26 cellular contexts compared by ENCODE assay signal in genomic region chr20:46857061-46857831, GRCh38. TPM values are rescaled to one million over a fixed set of nuclear protein-coding genes. Genes with fewer than 3 reads are reported as not detected.
"Had no signal": no experiment of that assay in that cellular context is flagged by ENCODE, and none has a peak within 500 bp of the region (broad histone marks: within the 10 kb centered on the region; RNA-seq: fewer than 3 reads in every experiment).

No MANE protein-coding gene starts in this region.

- H3K4me1 Mint-ChIP-seq: activated CD4-positive, alpha-beta T cell treated with anti-CD3 and anti-CD28 coated beads, Interleukin-2, amount 10 ng/mL, durations not matched to agents 7 days and 5 days; activated CD8-positive, alpha-beta memory T cell treated with anti-CD3 and anti-CD28 coated beads, Interleukin-2, amount 10 ng/mL, durations not matched to agents 7 days and 5 days; activated naive CD8-positive, alpha-beta T cell treated with anti-CD3 and anti-CD28 coated beads, Interleukin-2, amount 50 U/mL, for 24 hours had no signal

- H3K36me3 Mint-ChIP-seq: activated CD8-positive, alpha-beta memory T cell treated with anti-CD3 and anti-CD28 coated beads, Interleukin-2, amount 10 ng/mL, durations not matched to agents 7 days and 5 days; natural killer cell treated with Interleukin-12 subunit alpha and Interleukin-12 subunit beta and Interleukin-15 and Interleukin-18, amount 100 ng/mL, for 72 hours had no signal

- DNase-seq: activated CD4-positive, alpha-beta T cell treated with anti-CD3 and anti-CD28 coated beads, Interleukin-2, amount 10 ng/mL, durations not matched to agents 7 days and 5 days; activated CD4-positive, CD25-positive, alpha-beta regulatory T cell treated with anti-CD3 and anti-CD28 coated beads, Interleukin-2, amount 50 U/mL, for 72 hours; activated CD8-positive, alpha-beta memory T cell treated with anti-CD3 and anti-CD28 coated beads, Interleukin-2, amount 10 ng/mL, durations not matched to agents 7 days and 5 days; activated CD8-positive, alpha-beta T cell treated with anti-CD3 and anti-CD28 coated beads for 36 hours; activated gamma-delta T cell; activated naive CD4-positive, alpha-beta T cell treated with anti-CD3 and anti-CD28 coated beads, Interleukin-2, amount 50 U/mL, for 16 hours; activated naive CD8-positive, alpha-beta T cell treated with anti-CD3 and anti-CD28 coated beads, Interleukin-2, amount 50 U/mL, for 24 hours; activated T-cell treated with anti-CD3 and anti-CD28 coated beads for 4 hours; body of pancreas; glutamatergic neuron; kidney glomerular epithelial cell; left ventricle myocardium inferior; occipital lobe; sigmoid colon; spleen; stimulated activated CD4-positive, alpha-beta T cell treated with anti-CD3 and anti-CD28 coated beads, Interleukin-4, amount 100 ng/mL, for 1 hour; stimulated activated naive CD4-positive, alpha-beta T cell; testis; trophoblast cell; uterus had no signal

- H3K4me2 ChIP-seq: hepatocyte had no signal

- H3K36me3 ChIP-seq: left ventricle myocardium inferior, sigmoid colon, spleen, uterus had no signal

- H3K9me3 Mint-ChIP-seq: activated CD4-positive, alpha-beta T cell treated with anti-CD3 and anti-CD28 coated beads, Interleukin-2, amount 10 ng/mL, durations not matched to agents 7 days and 5 days; activated T-helper 1 cell treated with anti-CD3 and anti-CD28 coated beads, Interleukin-12 subunit alpha, Interleukin-12 subunit beta, Interleukin-2, Interleukin-4 antibody, amounts not matched to agents 30 ng/mL and 10 ng/mL and 1 ng/mL, durations not matched to agents 14 hours and 24 hours and 36 hours; natural killer cell treated with Interleukin-12 subunit alpha and Interleukin-12 subunit beta and Interleukin-15 and Interleukin-18, amount 100 ng/mL, for 72 hours had no signal

- H3K27me3 ChIP-seq: body of pancreas, hepatocyte, testis, uterus had no signal

- H3K4me3 Mint-ChIP-seq: activated CD4-positive, alpha-beta T cell treated with anti-CD3 and anti-CD28 coated beads, Interleukin-2, amount 10 ng/mL, durations not matched to agents 7 days and 5 days; activated CD8-positive, alpha-beta memory T cell treated with anti-CD3 and anti-CD28 coated beads, Interleukin-2, amount 10 ng/mL, durations not matched to agents 7 days and 5 days; activated CD8-positive, alpha-beta T cell treated with anti-CD3 and anti-CD28 coated beads for 36 hours; activated naive CD8-positive, alpha-beta T cell treated with anti-CD3 and anti-CD28 coated beads, Interleukin-2, amount 50 U/mL, for 24 hours; activated T-helper 1 cell treated with anti-CD3 and anti-CD28 coated beads, Interleukin-12 subunit alpha, Interleukin-12 subunit beta, Interleukin-2, Interleukin-4 antibody, amounts not matched to agents 30 ng/mL and 10 ng/mL and 1 ng/mL, durations not matched to agents 14 hours and 24 hours and 36 hours; natural killer cell treated with Interleukin-12 subunit alpha and Interleukin-12 subunit beta and Interleukin-15 and Interleukin-18, amount 100 ng/mL, for 72 hours had no signal

- H3K4me1 ChIP-seq: body of pancreas, left ventricle myocardium inferior, sigmoid colon, spleen, testis, uterus had no signal

- H3K27ac Mint-ChIP-seq: activated CD4-positive, alpha-beta T cell treated with anti-CD3 and anti-CD28 coated beads, Interleukin-2, amount 10 ng/mL, durations not matched to agents 7 days and 5 days; activated CD8-positive, alpha-beta memory T cell treated with anti-CD3 and anti-CD28 coated beads, Interleukin-2, amount 10 ng/mL, durations not matched to agents 7 days and 5 days; activated CD8-positive, alpha-beta T cell treated with anti-CD3 and anti-CD28 coated beads for 36 hours; activated naive CD8-positive, alpha-beta T cell treated with anti-CD3 and anti-CD28 coated beads, Interleukin-2, amount 50 U/mL, for 24 hours; activated T-helper 1 cell treated with anti-CD3 and anti-CD28 coated beads, Interleukin-12 subunit alpha, Interleukin-12 subunit beta, Interleukin-2, Interleukin-4 antibody, amounts not matched to agents 30 ng/mL and 10 ng/mL and 1 ng/mL, durations not matched to agents 14 hours and 24 hours and 36 hours; natural killer cell treated with Interleukin-12 subunit alpha and Interleukin-12 subunit beta and Interleukin-15 and Interleukin-18, amount 100 ng/mL, for 72 hours had no signal

- H3K27ac ChIP-seq: body of pancreas, hepatocyte, left ventricle myocardium inferior, sigmoid colon, spleen, testis, uterus, VCaP had no signal

- H3K9me3 ChIP-seq: body of pancreas, sigmoid colon, spleen, testis, uterus had no signal

- H2AFZ ChIP-seq: hepatocyte had no signal

- ATAC-seq: activated CD8-positive, alpha-beta memory T cell treated with anti-CD3 and anti-CD28 coated beads, Interleukin-2, amount 10 ng/mL, durations not matched to agents 7 days and 5 days; activated CD8-positive, alpha-beta T cell treated with anti-CD3 and anti-CD28 coated beads for 36 hours; activated naive CD8-positive, alpha-beta T cell treated with anti-CD3 and anti-CD28 coated beads, Interleukin-2, amount 50 U/mL, for 24 hours; body of pancreas; natural killer cell treated with Interleukin-12 subunit alpha and Interleukin-12 subunit beta and Interleukin-15 and Interleukin-18, amount 100 ng/mL, for 72 hours had no signal

- H3K79me2 ChIP-seq: hepatocyte had no signal

- H3K4me3 ChIP-seq: body of pancreas, hepatocyte, left ventricle myocardium inferior, sigmoid colon, spleen, testis, uterus had no signal

RNA-seq across cellular contexts. Expression of gene EYA2, which starts 37.4 kb away (rescaled TPM):
- total RNA-seq: activated CD4-positive, alpha-beta T cell treated with anti-CD3 and anti-CD28 coated beads, Interleukin-2, amount 10 ng/mL, durations not matched to agents 7 days and 5 days; activated CD8-positive, alpha-beta memory T cell treated with anti-CD3 and anti-CD28 coated beads, Interleukin-2, amount 10 ng/mL, durations not matched to agents 7 days and 5 days; activated CD8-positive, alpha-beta T cell treated with anti-CD3 and anti-CD28 coated beads for 36 hours; activated T-helper 1 cell treated with anti-CD3 and anti-CD28 coated beads, Interleukin-12 subunit alpha, Interleukin-12 subunit beta, Interleukin-2, Interleukin-4 antibody, amounts not matched to agents 30 ng/mL and 10 ng/mL and 1 ng/mL, durations not matched to agents 14 hours and 24 hours and 36 hours; epithelial cell of proximal tubule; lung microvascular endothelial cell had no signal
